Comparison of ENCODE assay signal across 16 cellular contexts in genomic region chr6:33761581-33761921, GRCh38. TPM values are rescaled to one million over a fixed set of nuclear protein-coding genes. Genes with fewer than 3 reads are reported as not detected.
DNase-seq lines count a peak whose midpoint lies in the region; ATAC-seq and TF ChIP-seq lines count a peak whose summit lies in the region.
"Had no signal": no experiment of that assay in that cellular context is flagged by ENCODE, and none has a peak within 500 bp of the region (broad histone marks: within the 10 kb centered on the region; RNA-seq: fewer than 3 reads in every experiment).

No MANE protein-coding gene starts in this region.

- peaks cover 4% of the 10 kb centered on the region for H3K4me1 ChIP-seq in NT2/D1 (ENCODE audit: insufficient read depth, insufficient read length)
- peaks cover 2 to 30% (median 19%) of the 10 kb centered on the region in 9 donors for H3K4me1 ChIP-seq in heart right ventricle
- H3K4me1 ChIP-seq in muscle layer of colon (ENCODE audit: insufficient read depth, low read length), result no peaks in the 10 kb centered on the region
- H3K4me1 ChIP-seq in transverse colon, result peaks cover 4 to 28% (median 10%) of the 10 kb centered on the region in 4 donors

- TF ChIP-seq POLR2A in transverse colon (IDR thresholded peaks at IDR 0.05), result no peak

- H3K27ac Mint-ChIP-seq in chondrocyte (ENCODE audit: unreplicated experiment) (no peak overlapping the region), HFFc6 (no peak overlapping the region)
- H3K27ac Mint-ChIP-seq: activated naive CD4-positive, alpha-beta T cell treated with anti-CD3 and anti-CD28 coated beads, Interleukin-2, amount 10 ng/mL, durations not matched to agents 7 days and 5 days; CD4-positive, alpha-beta T cell; T-helper 1 cell treated with Interleukin-12 subunit alpha and Interleukin-12 subunit beta and Interleukin-4 antibody, amounts not matched to agents 30 μg/mL and 1 μg/mL, for 36 hours had no signal

- H3K4me3 ChIP-seq in NT2/D1 (ENCODE audit: insufficient read length, low read depth) (no peak overlapping the region), heart right ventricle (peak overlapping the region in 1 of 10 donors; percentile 3), muscle layer of colon (ENCODE audit: low read depth in 1 of 2, low read length in 2 of 2) (no peak overlapping the region), transverse colon (no peak overlapping the region)
- H3K4me3 ChIP-seq: lung, uterus had no signal

- DNase-seq in NT2/D1 (ENCODE audit: low read depth, low spot score), result no peak
- no peak for DNase-seq in heart right ventricle
- no peak for DNase-seq in transverse colon
- no peak for DNase-seq in Kasumi-1 (lab: John Stamatoyannopoulos, UW)
- no peak for DNase-seq in chondrocyte (ENCODE audit: low spot score)
- no peak for DNase-seq in HFFc6

- no peaks in the 10 kb centered on the region for H3K36me3 Mint-ChIP-seq in chondrocyte (ENCODE audit: low read depth)
- no peaks in the 10 kb centered on the region for H3K36me3 Mint-ChIP-seq in HFFc6 (ENCODE audit: low read depth)
- H3K36me3 Mint-ChIP-seq: activated naive CD4-positive, alpha-beta T cell treated with anti-CD3 and anti-CD28 coated beads, Interleukin-2, amount 10 ng/mL, durations not matched to agents 7 days and 5 days had no signal

- TF ChIP-seq CTCF in heart right ventricle (IDR thresholded peaks at IDR 0.05) (no peak), transverse colon (IDR thresholded peaks at IDR 0.05) (no peak), chondrocyte (IDR thresholded peaks at IDR 0.05) (no peak), HFFc6 (IDR thresholded peaks at IDR 0.05) (no peak)

- in situ Hi-C loops in transverse colon (cut with MboI; ENCODE audit: low pct_ligation_motif_present in 1 of 4, low pct_unique_long_range_greater_than_20kb in 1 of 4, low sequenced_read_pairs in 3 of 4), result loop anchor here in 3 of 4 donors (10.0 to 25.0 kb wide), 4 partner anchors 263 to 401 kb away; no protein-coding TSS in a partner anchor

- ATAC-seq in heart right ventricle, result peak in 7 of 8 donors; percentile 6 to 43 (median 22)

- H3K9ac ChIP-seq in NT2/D1 (ENCODE audit: insufficient read length, low read depth) (peak overlapping the region; percentile 57), muscle layer of colon (ENCODE audit: low read length) (no peak overlapping the region)

- H3K4me3 Mint-ChIP-seq in chondrocyte (ENCODE audit: unreplicated experiment) (no peak overlapping the region), HFFc6 (no peak overlapping the region)
- H3K4me3 Mint-ChIP-seq: activated naive CD4-positive, alpha-beta T cell treated with anti-CD3 and anti-CD28 coated beads, Interleukin-2, amount 10 ng/mL, durations not matched to agents 7 days and 5 days; CD4-positive, alpha-beta T cell; T-helper 1 cell treated with Interleukin-12 subunit alpha and Interleukin-12 subunit beta and Interleukin-4 antibody, amounts not matched to agents 30 μg/mL and 1 μg/mL, for 36 hours had no signal

- H3K4me1 Mint-ChIP-seq in chondrocyte (ENCODE audit: low read depth) (peaks cover 20% of the 10 kb centered on the region), HFFc6 (ENCODE audit: low read depth) (peaks cover 17% of the 10 kb centered on the region)
- H3K4me1 Mint-ChIP-seq: activated naive CD4-positive, alpha-beta T cell treated with anti-CD3 and anti-CD28 coated beads, Interleukin-2, amount 10 ng/mL, durations not matched to agents 7 days and 5 days had no signal

- no peaks in the 10 kb centered on the region for H3K36me3 ChIP-seq in NT2/D1 (ENCODE audit: insufficient read depth, insufficient read length, low read length)
- no peaks in the 10 kb centered on the region for H3K36me3 ChIP-seq in heart right ventricle
- no peaks in the 10 kb centered on the region for H3K36me3 ChIP-seq in muscle layer of colon (ENCODE audit: insufficient read depth, low read length)
- H3K36me3 ChIP-seq in transverse colon, result no peaks in the 10 kb centered on the region
- H3K36me3 ChIP-seq: uterus had no signal

- H3K9me3 ChIP-seq in NT2/D1 (ENCODE audit: insufficient read depth, low read length) (no peaks in the 10 kb centered on the region), heart right ventricle (no peaks in the 10 kb centered on the region), muscle layer of colon (ENCODE audit: low read length) (no peaks in the 10 kb centered on the region), transverse colon (no peaks in the 10 kb centered on the region)
- H3K9me3 ChIP-seq: uterus had no signal

- no peaks in the 10 kb centered on the region for H3K27me3 Mint-ChIP-seq in chondrocyte (ENCODE audit: low read depth)
- H3K27me3 Mint-ChIP-seq in HFFc6 (ENCODE audit: insufficient read depth), result peaks cover 10% of the 10 kb centered on the region; the same call in 1 of the 2 replicates
- H3K27me3 Mint-ChIP-seq: CD4-positive, alpha-beta T cell had no signal

- H3K27me3 ChIP-seq in NT2/D1 (ENCODE audit: insufficient read depth, insufficient read length), result no peaks in the 10 kb centered on the region
- H3K27me3 ChIP-seq in heart right ventricle, result no peaks in the 10 kb centered on the region
- no peaks in the 10 kb centered on the region for H3K27me3 ChIP-seq in muscle layer of colon (ENCODE audit: control insufficient read depth in 1 of 2, insufficient read depth in 2 of 2, low read length in 2 of 2)
- H3K27me3 ChIP-seq in transverse colon, result no peaks in the 10 kb centered on the region
- H3K27me3 ChIP-seq: uterus had no signal

- intact Hi-C loops in heart right ventricle (cut with DNase I) (loop anchor here in 8 of 10 donors (5.0 to 10.0 kb wide), 5 partner anchors 39 to 177 kb away; partner anchors contain the start of genes UQCC2 (in 3 of the 8) and BAK1 (in 2 of the 8)), transverse colon (cut with DNase I; ENCODE audit: low total_unique reads) (no loop called here)

- TF ChIP-seq EP300 in transverse colon (IDR thresholded peaks at IDR 0.05; ENCODE audit: low read depth), result no peak

- peaks cover 2% of the 10 kb centered on the region for H3K9me3 Mint-ChIP-seq in chondrocyte (ENCODE audit: low read depth)
- H3K9me3 Mint-ChIP-seq in HFFc6, result no peaks in the 10 kb centered on the region
- H3K9me3 Mint-ChIP-seq: activated naive CD4-positive, alpha-beta T cell treated with anti-CD3 and anti-CD28 coated beads, Interleukin-2, amount 10 ng/mL, durations not matched to agents 7 days and 5 days; CD4-positive, alpha-beta T cell; T-helper 1 cell treated with Interleukin-12 subunit alpha and Interleukin-12 subunit beta and Interleukin-4 antibody, amounts not matched to agents 30 μg/mL and 1 μg/mL, for 36 hours had no signal

- 58 to 65% methylated on average over 2 of the region's 2 CpGs for whole genome bisulfite sequencing in heart right ventricle, 2 donors
- WGBS in transverse colon (ENCODE audit: low coverage in 1 of 2), 2 donors, result 67% methylated on average over 1 of the region's 2 CpGs; no CpG with 5 or more reads in 1 of the 2 donors

- H3K27ac ChIP-seq in heart right ventricle, result peak overlapping the region; percentile 14 to 82 (median 71)
- peak overlapping the region; percentile 44 for H3K27ac ChIP-seq in muscle layer of colon (ENCODE audit: low read depth, low read length)
- peak overlapping the region in 3 of 4 donors; percentile 44 to 49 (median 44) for H3K27ac ChIP-seq in transverse colon
- H3K27ac ChIP-seq: uterus had no signal

RNA-seq across cellular contexts. Expression of gene IP6K3, which starts 14.8 kb away (rescaled TPM):
- total RNA-seq in heart right ventricle (10 to 100 TPM; 15.9 to 55.7 (median 27.5) TPM), transverse colon (1 to 10 TPM in 2 of 4 donors, under 1 TPM in 1, not detected in 1; 1.00 to 2.9 (median 1.9) TPM), chondrocyte (6.1 to 9.0 TPM (median 6.5 TPM) in 3 replicates)
- 10 to 100 TPM; 18.4 to 32.6 TPM for polyA plus RNA-seq in heart right ventricle
- total RNA-seq in HFFc6 (2021; fragmentation: NEBNext Ultra II Directional; extraction: Animal tissue kit (Norgen Biotek cat#: 25700)), result under 1 TPM in 4 of 6 experiments, not detected in 2; 0.25 to 0.83 (median 0.50) TPM
- total RNA-seq: CD4-positive, alpha-beta T cell; endothelial cell of umbilical vein had no signal
- polyA plus RNA-seq: endothelial cell of umbilical vein had no signal

RNA-seq across cellular contexts. Expression of gene LEMD2, which starts 27.4 kb away (rescaled TPM):
- 10 to 100 TPM; 18.5 to 32.1 (median 25.6) TPM for total RNA-seq in heart right ventricle
- polyA plus RNA-seq in heart right ventricle, result 10 to 100 TPM; 39.2 to 45.9 TPM
- total RNA-seq in transverse colon, result 100 to 1,000 TPM in 2 of 4 donors, 10 to 100 TPM in 2; 57.3 to 159 (median 112) TPM
- total RNA-seq in chondrocyte, result 57.3 to 61.6 TPM (median 60.1 TPM) in 3 replicates
- total RNA-seq in HFFc6 (2021; fragmentation: NEBNext Ultra II Directional; extraction: Animal tissue kit (Norgen Biotek cat#: 25700)), result 10 to 100 TPM; 42.4 to 46.7 (median 44.9) TPM

RNA-seq across cellular contexts. Expression of gene MLN, which starts 42.3 kb away (rescaled TPM):
- not detected for total RNA-seq in heart right ventricle
- polyA plus RNA-seq in heart right ventricle, result not detected
- total RNA-seq in transverse colon, result not detected
- total RNA-seq in chondrocyte, result not detected in 3 replicates
- not detected for total RNA-seq in HFFc6 (2021; fragmentation: NEBNext Ultra II Directional; extraction: Animal tissue kit (Norgen Biotek cat#: 25700))
- total RNA-seq: CD4-positive, alpha-beta T cell; dermis blood vessel endothelial cell; endothelial cell of umbilical vein; G401; LHCN-M2; lung; uterus had no signal
- polyA plus RNA-seq: endothelial cell of umbilical vein, lung had no signal

RNA-seq across cellular contexts. Expression of gene UQCC2, which starts 50.1 kb away (rescaled TPM):
- total RNA-seq in heart right ventricle (100 to 1,000 TPM; 222 to 328 (median 245) TPM), transverse colon (10 to 100 TPM in 1 of 4 donors, 1 to 10 TPM in 3; 2.8 to 17.6 (median 8.8) TPM), chondrocyte (64.5 to 80.2 TPM (median 67.6 TPM) in 3 replicates)
- 100 to 1,000 TPM; 200 to 598 TPM for polyA plus RNA-seq in heart right ventricle
- 100 to 1,000 TPM; 109 to 167 (median 140) TPM for total RNA-seq in HFFc6 (2021; fragmentation: NEBNext Ultra II Directional; extraction: Animal tissue kit (Norgen Biotek cat#: 25700))
